Comparison of ENCODE assay signal across 23 cellular contexts in the genomic region with DNA sequence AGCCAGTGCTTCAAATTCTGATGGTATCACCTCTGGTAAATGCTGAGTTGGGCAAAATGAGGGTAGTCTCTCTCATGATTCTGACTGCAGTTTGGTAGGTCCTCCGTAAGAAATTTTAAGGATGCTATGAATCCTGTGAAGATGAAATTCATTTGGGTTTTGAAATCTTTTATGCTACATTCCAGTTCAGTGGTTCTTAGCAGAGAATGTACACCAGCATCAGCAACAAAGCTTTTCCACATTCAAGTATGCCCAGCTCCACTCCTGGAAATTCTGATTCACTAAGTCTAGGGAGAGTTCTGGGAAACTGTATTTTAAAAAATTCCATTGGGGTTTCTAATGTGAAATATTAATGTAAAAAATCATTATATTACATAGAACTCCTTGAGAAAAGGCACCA. TPM values are rescaled to one million over a fixed set of nuclear protein-coding genes. Genes with fewer than 3 reads are reported as not detected.
DNase-seq lines count a peak whose midpoint lies in the region; ATAC-seq, FAIRE-seq and TF ChIP-seq lines count a peak whose summit lies in the region.
"Had no signal": no experiment of that assay in that cellular context is flagged by ENCODE, and none has a peak within 500 bp of the region (broad histone marks: within the 10 kb centered on the region; RNA-seq: fewer than 3 reads in every experiment).

No MANE protein-coding gene starts in this region.

- H3K36me3 ChIP-seq in CD8-positive, alpha-beta T cell (ENCODE audit: insufficient read depth, low read length), result no peaks in the 10 kb centered on the region
- H3K36me3 ChIP-seq in trophoblast cell (ENCODE audit: control insufficient read depth in 1 of 2, insufficient read depth in 2 of 2, low read length in 2 of 2) (no peaks in the 10 kb centered on the region), lower lobe of right lung (no peaks in the 10 kb centered on the region), prostate gland (no peaks in the 10 kb centered on the region)

- no peak overlapping the region for H3K27ac ChIP-seq in CD8-positive, alpha-beta T cell (ENCODE audit: low read depth, low read length)
- H3K27ac ChIP-seq in trophoblast cell (ENCODE audit: low read depth, low read length) (no peak overlapping the region), lower lobe of right lung (no peak overlapping the region), prostate gland (no peak overlapping the region)

- no peak overlapping the region for H3K18ac ChIP-seq in trophoblast cell (ENCODE audit: low read length)

- peak; percentile 38 for FAIRE-seq in H54 (lab: Jason Lieb, UNC)
- FAIRE-seq: D721Med, GM12891, HTR-8/SVneo had no signal

- DNase-seq in CD8-positive, alpha-beta T cell, result no peak
- DNase-seq in H54 (ENCODE audit: insufficient read length, low spot score) (no peak), fibroblast of gingiva (ENCODE audit: low read depth) (peak; percentile 26), trophoblast cell (peak; percentile 54 to 92), lower lobe of right lung (no peak), prostate gland (ENCODE audit: low spot score) (no peak)
- no peak for DNase-seq in stimulated activated CD4-positive, alpha-beta T cell treated with anti-CD3 and anti-CD28 coated beads, Interleukin-2, amount 100 ng/mL, for 24 hours
- DNase-seq: ACHN, Kasumi-1, NCI-H1417, NCI-H1694 treated with DMSO at 0.1 percent for 48 hours, NCI-H2081 treated with DMSO at 0.1 percent for 48 hours, NCI-H446 treated with DMSO at 0.1 percent for 48 hours, NCI-H526 treated with DMSO at 0.1 percent for 48 hours, SHP77 had no signal

- TF ChIP-seq POLR2A in H54 (IDR thresholded peaks at IDR 0.05; ENCODE audit: low read depth, low read length) (no peak), prostate gland (IDR thresholded peaks at IDR 0.05) (no peak)

- H2BK120ac ChIP-seq in trophoblast cell (ENCODE audit: insufficient read depth, low read length, poor library complexity), result no peak overlapping the region

- no peak overlapping the region for H3K4me2 ChIP-seq in trophoblast cell (ENCODE audit: low read length)

- no peaks in the 10 kb centered on the region for H3K9me3 Mint-ChIP-seq in CD8-positive, alpha-beta T cell
- H3K9me3 Mint-ChIP-seq: IgD-negative memory B cell had no signal

- no peak overlapping the region for H3K9ac ChIP-seq in trophoblast cell (ENCODE audit: low read length)

- H3K79me2 ChIP-seq in trophoblast cell (ENCODE audit: control insufficient read depth, insufficient read depth, low read length, poor library complexity), result no peaks in the 10 kb centered on the region

- no peaks in the 10 kb centered on the region for H3K9me3 ChIP-seq in CD8-positive, alpha-beta T cell (ENCODE audit: low read length)
- H3K9me3 ChIP-seq in trophoblast cell (ENCODE audit: insufficient read depth, low read depth, low read length) (no peaks in the 10 kb centered on the region), lower lobe of right lung (no peaks in the 10 kb centered on the region), prostate gland (no peaks in the 10 kb centered on the region)

- peaks cover 7% of the 10 kb centered on the region for H3K4me1 Mint-ChIP-seq in CD8-positive, alpha-beta T cell (ENCODE audit: low read depth)

- H3K27me3 Mint-ChIP-seq in CD8-positive, alpha-beta T cell (ENCODE audit: low read depth), result no peaks in the 10 kb centered on the region
- H3K27me3 Mint-ChIP-seq: IgD-negative memory B cell had no signal

- no peak overlapping the region for H3K4me3 Mint-ChIP-seq in CD8-positive, alpha-beta T cell
- H3K4me3 Mint-ChIP-seq: IgD-negative memory B cell had no signal

- H2BK12ac ChIP-seq in trophoblast cell (ENCODE audit: low read length), result no peak overlapping the region

- ATAC-seq in CD8-positive, alpha-beta T cell, result no peak
- ATAC-seq in lower lobe of right lung, result no peak
- no peak for ATAC-seq in GM18870 (IDR thresholded peaks at IDR 0.05; ENCODE audit: unreplicated experiment)

- no peak overlapping the region for H3K4ac ChIP-seq in trophoblast cell (ENCODE audit: low read depth, low read length)

- no peak overlapping the region for H3K14ac ChIP-seq in trophoblast cell (ENCODE audit: low read length)

- no peak overlapping the region for H4K91ac ChIP-seq in trophoblast cell (ENCODE audit: low read depth, low read length)

- no peaks in the 10 kb centered on the region for H3K27me3 ChIP-seq in CD8-positive, alpha-beta T cell (ENCODE audit: insufficient read depth, low read length)
- H3K27me3 ChIP-seq in trophoblast cell (ENCODE audit: insufficient read depth, low read length) (no peaks in the 10 kb centered on the region), lower lobe of right lung (ENCODE audit: low read depth) (no peaks in the 10 kb centered on the region), prostate gland (replicated peaks; ENCODE audit: insufficient read depth) (no peaks in the 10 kb centered on the region)

- no peak for TF ChIP-seq CTCF in CD8-positive, alpha-beta T cell (IDR thresholded peaks at IDR 0.05)
- TF ChIP-seq CTCF in lower lobe of right lung (IDR thresholded peaks at IDR 0.05) (no peak), prostate gland (IDR thresholded peaks at IDR 0.05) (no peak)

- H3K27ac Mint-ChIP-seq in CD8-positive, alpha-beta T cell, result peak overlapping the region; percentile 2
- H3K27ac Mint-ChIP-seq: IgD-negative memory B cell had no signal

- H3K23ac ChIP-seq in trophoblast cell (ENCODE audit: low read length), result no peak overlapping the region

- H3K4me1 ChIP-seq in CD8-positive, alpha-beta T cell (ENCODE audit: insufficient read depth, low read length), result no peaks in the 10 kb centered on the region
- no peaks in the 10 kb centered on the region for H3K4me1 ChIP-seq in trophoblast cell (ENCODE audit: control insufficient read depth in 1 of 2, insufficient read depth in 2 of 2, low read length in 2 of 2)
- peaks cover 17% of the 10 kb centered on the region for H3K4me1 ChIP-seq in lower lobe of right lung
- H3K4me1 ChIP-seq in prostate gland (replicated peaks), result no peaks in the 10 kb centered on the region

- CTCF ChIA-PET in CD8-positive, alpha-beta T cell (lab: Charles Lee), result interaction anchor here (0.7 to 3.8 kb wide), 2 partner anchors 737 to 766 kb away, joined by 3 to 36 read pairs; no protein-coding TSS in a partner anchor

- no peak overlapping the region for H2AFZ ChIP-seq in trophoblast cell (ENCODE audit: insufficient read depth, low read length, poor library complexity)

- intact Hi-C loops in CD8-positive, alpha-beta T cell (cut with DNase I, micrococcal nuclease), result loop anchor here (5.0 kb wide), 2 partner anchors 325 to 425 kb away; a partner anchor contains a TSS
- intact Hi-C loops in lower lobe of right lung (cut with DNase I) (loop anchor here (10.0 kb wide), 1 partner anchor 317 kb away; no protein-coding TSS in a partner anchor), prostate gland (cut with DNase I) (loop anchor here (2.0 to 5.0 kb wide), 5 partner anchors 79 to 800 kb away; a partner anchor contains a TSS)

- peaks cover 9% of the 10 kb centered on the region for H3K36me3 Mint-ChIP-seq in CD8-positive, alpha-beta T cell

- no peak overlapping the region for H4K8ac ChIP-seq in trophoblast cell (ENCODE audit: low read depth, low read length)

- H2AK5ac ChIP-seq in trophoblast cell (ENCODE audit: low read length), result no peak overlapping the region

- POLR2A ChIA-PET in CD8-positive, alpha-beta T cell (lab: Charles Lee), result no interaction called here

- H2BK5ac ChIP-seq in trophoblast cell (ENCODE audit: low read depth, low read length, poor library complexity), result no peak overlapping the region

- H4K12ac ChIP-seq in trophoblast cell (ENCODE audit: low read depth, low read length), result no peak overlapping the region

- no peak overlapping the region for H3K4me3 ChIP-seq in CD8-positive, alpha-beta T cell (ENCODE audit: low read depth, low read length)
- H3K4me3 ChIP-seq in trophoblast cell (ENCODE audit: low read depth, low read length) (no peak overlapping the region), lower lobe of right lung (no peak overlapping the region), prostate gland (no peak overlapping the region)

- no peaks in the 10 kb centered on the region for H3K79me1 ChIP-seq in trophoblast cell (ENCODE audit: low read length)

- WGBS in trophoblast cell (ENCODE audit: extremely low coverage, insufficient coverage, insufficient read length), result no CpG with 5 or more reads among the region's 1 CpG
- WGBS in prostate gland, result 94% methylated on average over 1 of the region's 1 CpG

RNA-seq across cellular contexts. Expression of a gene that starts 33.6 kb away (rescaled TPM):
- not detected for total RNA-seq in CD8-positive, alpha-beta T cell
- polyA plus RNA-seq in trophoblast cell (2013), result not detected in 2 replicates
- total RNA-seq in lower lobe of right lung, result not detected
- 1 to 10 TPM in 1 of 2 donors, not detected in 1; 1.0 TPM for total RNA-seq in prostate gland
- total RNA-seq: H4, MCF 10A, RPMI7951 had no signal
- polyA plus RNA-seq: IgD-negative memory B cell had no signal

Comparison
In these comparisons a context has a peak if more than half of its experiments do, and no peak if none do; other contexts are left out.
1. DNase-seq: peak in fibroblast of gingiva (single experiment) and trophoblast cell (2 of 2); none in CD8-positive, alpha-beta T cell (0 of 7), H54 (single experiment), lower lobe of right lung (single experiment), stimulated activated CD4-positive, alpha-beta T cell treated with anti-CD3 and anti-CD28 coated beads, Interleukin-2, amount 100 ng/mL, for 24 hours (0 of 2) and prostate gland (single experiment).